2 cellular contexts compared by ENCODE assay signal in genomic region chrX:63394872-63395271, GRCh38.
TF ChIP-seq lines count a peak whose summit lies in the region.

No MANE protein-coding gene starts in this region.

TF ChIP-seq in GM23338, 12 proteins besides CTCF, POLR2A, EP300 and RAD21:
- TF ChIP-seq STAT1 (IDR thresholded peaks at IDR 0.05; ENCODE audit: unreplicated experiment) (no peak), REST (IDR thresholded peaks at IDR 0.05; ENCODE audit: unreplicated experiment) (no peak), CREB1 (CRISPR knock-in tag; IDR thresholded peaks at IDR 0.05; ENCODE audit: low read depth) (no peak)
TF ChIP-seq in GM23338: peak in this region for 0.

TF ChIP-seq in K562, 482 proteins besides CTCF, POLR2A, EP300 and RAD21 (continued from another document):
- no peak for TF ChIP-seq SRSF3 (IDR thresholded peaks at IDR 0.05; ENCODE audit: insufficient read depth, low read length)
- TF ChIP-seq KLF10 (CRISPR knock-in tag; IDR thresholded peaks at IDR 0.05) = no peak
- TF ChIP-seq SIX5 (IDR thresholded peaks at IDR 0.05; ENCODE audit: borderline replicate concordance in 1 of 2, insufficient read depth in 1 of 2, low read depth in 1 of 2, low read length in 2 of 2) = no peak
- TF ChIP-seq C11orf30 (IDR thresholded peaks at IDR 0.05; ENCODE audit: low read depth) = no peak
- no peak for TF ChIP-seq PHTF2 (CRISPR knock-in tag; IDR thresholded peaks at IDR 0.05)
- no peak for TF ChIP-seq NR2F6 (CRISPR knock-in tag; IDR thresholded peaks at IDR 0.05)
- TF ChIP-seq ZNF518B (CRISPR knock-in tag; IDR thresholded peaks at IDR 0.05) = no peak
- TF ChIP-seq SMARCA4 (IDR thresholded peaks at IDR 0.05) = no peak
